Comparison of ENCODE assay signal across 10 cellular contexts in genomic region chr17:21324741-21325140, GRCh38. TPM values are rescaled to one million over a fixed set of nuclear protein-coding genes. Genes with fewer than 3 reads are reported as not detected.
"Had no signal": no experiment of that assay in that cellular context is flagged by ENCODE, and none has a peak within 500 bp of the region (broad histone marks: within the 10 kb centered on the region; RNA-seq: fewer than 3 reads in every experiment).

No MANE protein-coding gene starts in this region.

RNA-seq across cellular contexts. Expression of gene KCNJ12, which starts 51.4 kb away (rescaled TPM):
- total RNA-seq: activated CD4-positive, alpha-beta memory T cell treated with anti-CD3 and anti-CD28 coated beads, Interleukin-2, amount 10 ng/mL, durations not matched to agents 7 days and 5 days; activated CD4-positive, alpha-beta T cell treated with anti-CD3 and anti-CD28 coated beads for 36 hours; activated CD4-positive, alpha-beta T cell treated with anti-CD3 and anti-CD28 coated beads, Interleukin-2, amount 10 ng/mL, durations not matched to agents 7 days and 5 days; activated CD8-positive, alpha-beta memory T cell treated with anti-CD3 and anti-CD28 coated beads, Interleukin-2, amount 10 ng/mL, durations not matched to agents 7 days and 5 days; activated CD8-positive, alpha-beta T cell treated with anti-CD3 and anti-CD28 coated beads, Interleukin-2, amount 10 ng/mL, durations not matched to agents 7 days and 5 days; activated naive CD8-positive, alpha-beta T cell treated with anti-CD3 and anti-CD28 coated beads, Interleukin-2, amount 10 ng/mL, durations not matched to agents 7 days and 5 days; activated T-helper 1 cell treated with anti-CD3 and anti-CD28 coated beads, Interleukin-12 subunit alpha, Interleukin-12 subunit beta, Interleukin-2, Interleukin-4 antibody, amounts not matched to agents 30 ng/mL and 10 ng/mL and 1 ng/mL, durations not matched to agents 14 hours and 24 hours and 36 hours; activated T-helper 2 cell treated with anti-CD3 and anti-CD28 coated beads, Interferon-gamma antibody, Interleukin-2, Interleukin-4, amounts not matched to agents 10 μg/mL and 5 μg/mL and 100 μg/mL, durations not matched to agents 14 hours and 24 hours and 36 hours; T-helper 1 cell treated with Interleukin-12 subunit alpha and Interleukin-12 subunit beta and Interleukin-4 antibody, amounts not matched to agents 30 ng/mL and 1 ng/mL, for 36 hours; T-helper 2 cell treated with Interferon-gamma antibody and Interleukin-4, amounts not matched to agents 100 ng/mL and 5 ng/mL, for 36 hours had no signal
